Comparison of ENCODE assay signal across 3 cellular contexts in the genomic region with DNA sequence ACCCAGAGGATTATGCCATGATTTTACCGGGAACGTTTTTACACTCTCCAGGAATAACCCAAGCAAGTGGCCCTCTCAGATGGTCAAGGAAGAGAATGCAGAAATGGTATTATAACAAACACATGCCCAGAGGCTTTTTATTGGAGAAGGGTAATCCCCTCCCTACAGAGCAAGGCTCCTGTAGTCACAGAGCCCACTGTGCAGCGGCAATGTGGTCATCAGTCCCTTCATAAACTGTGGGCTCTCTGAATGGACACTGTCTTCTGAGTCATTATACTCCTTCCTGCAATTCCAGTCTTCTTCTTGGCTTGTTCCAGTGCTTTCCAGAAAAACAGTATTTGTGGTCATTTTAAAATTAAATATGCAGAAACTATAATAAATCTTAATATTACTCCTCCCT.
"Had no signal": no experiment of that assay in that cellular context is flagged by ENCODE, and none has a peak within 500 bp of the region (broad histone marks: within the 10 kb centered on the region; RNA-seq: fewer than 3 reads in every experiment).

No MANE protein-coding gene starts in this region.

- H3K4me1 ChIP-seq: upper lobe of right lung had no signal

- H3K4me3 ChIP-seq: cardiac muscle cell, lung, upper lobe of right lung had no signal

- H3K27me3 ChIP-seq: cardiac muscle cell, upper lobe of right lung had no signal

- H3K9me3 ChIP-seq: upper lobe of right lung had no signal

- DNase-seq: upper lobe of right lung had no signal

- H3K27ac ChIP-seq: cardiac muscle cell, upper lobe of right lung had no signal
